In the genomic region with DNA sequence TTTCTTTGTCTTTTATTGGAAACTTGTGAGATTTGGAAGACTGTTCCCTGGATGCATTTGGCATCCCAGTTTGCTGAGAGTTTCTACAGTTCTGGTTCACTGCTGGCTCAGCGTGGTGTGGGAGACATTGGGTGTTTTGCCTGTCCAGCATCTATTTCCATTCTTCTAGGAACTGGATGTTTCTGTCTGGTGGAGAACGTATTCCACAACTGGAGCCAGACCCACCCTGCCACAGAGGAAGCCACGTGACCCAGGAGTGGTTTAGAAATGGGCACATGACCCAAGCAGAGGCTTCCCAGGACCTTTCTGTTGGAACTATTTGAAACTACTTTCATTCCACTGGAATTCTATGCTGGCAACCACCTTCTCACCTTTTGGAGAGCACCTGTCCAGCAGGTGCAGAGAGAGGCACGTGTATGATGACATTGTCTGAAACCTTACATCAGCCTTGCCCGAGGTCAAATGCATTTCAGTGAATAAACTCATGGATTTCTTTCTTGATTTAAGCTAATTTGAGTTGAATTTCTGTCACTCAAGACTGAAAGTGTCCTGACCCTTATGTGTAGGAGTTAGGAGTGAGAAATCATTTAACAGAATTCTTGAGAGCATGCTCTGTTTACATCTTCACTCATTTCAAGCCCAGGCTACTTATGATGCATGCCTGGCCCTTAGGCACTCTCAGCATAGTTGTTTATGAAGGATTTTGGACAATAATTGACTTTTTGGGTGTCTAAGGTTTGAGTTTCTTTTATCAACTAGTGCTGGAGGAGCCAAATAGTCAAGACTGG, we compare ENCODE assay signal across 1 cellular context.
TF ChIP-seq lines count a peak whose summit lies in the region.

No MANE protein-coding gene starts in this region.

TF ChIP-seq in K562, 482 proteins besides CTCF, POLR2A, EP300 and RAD21 (continued from another document):
- TF ChIP-seq, protein P1, sequence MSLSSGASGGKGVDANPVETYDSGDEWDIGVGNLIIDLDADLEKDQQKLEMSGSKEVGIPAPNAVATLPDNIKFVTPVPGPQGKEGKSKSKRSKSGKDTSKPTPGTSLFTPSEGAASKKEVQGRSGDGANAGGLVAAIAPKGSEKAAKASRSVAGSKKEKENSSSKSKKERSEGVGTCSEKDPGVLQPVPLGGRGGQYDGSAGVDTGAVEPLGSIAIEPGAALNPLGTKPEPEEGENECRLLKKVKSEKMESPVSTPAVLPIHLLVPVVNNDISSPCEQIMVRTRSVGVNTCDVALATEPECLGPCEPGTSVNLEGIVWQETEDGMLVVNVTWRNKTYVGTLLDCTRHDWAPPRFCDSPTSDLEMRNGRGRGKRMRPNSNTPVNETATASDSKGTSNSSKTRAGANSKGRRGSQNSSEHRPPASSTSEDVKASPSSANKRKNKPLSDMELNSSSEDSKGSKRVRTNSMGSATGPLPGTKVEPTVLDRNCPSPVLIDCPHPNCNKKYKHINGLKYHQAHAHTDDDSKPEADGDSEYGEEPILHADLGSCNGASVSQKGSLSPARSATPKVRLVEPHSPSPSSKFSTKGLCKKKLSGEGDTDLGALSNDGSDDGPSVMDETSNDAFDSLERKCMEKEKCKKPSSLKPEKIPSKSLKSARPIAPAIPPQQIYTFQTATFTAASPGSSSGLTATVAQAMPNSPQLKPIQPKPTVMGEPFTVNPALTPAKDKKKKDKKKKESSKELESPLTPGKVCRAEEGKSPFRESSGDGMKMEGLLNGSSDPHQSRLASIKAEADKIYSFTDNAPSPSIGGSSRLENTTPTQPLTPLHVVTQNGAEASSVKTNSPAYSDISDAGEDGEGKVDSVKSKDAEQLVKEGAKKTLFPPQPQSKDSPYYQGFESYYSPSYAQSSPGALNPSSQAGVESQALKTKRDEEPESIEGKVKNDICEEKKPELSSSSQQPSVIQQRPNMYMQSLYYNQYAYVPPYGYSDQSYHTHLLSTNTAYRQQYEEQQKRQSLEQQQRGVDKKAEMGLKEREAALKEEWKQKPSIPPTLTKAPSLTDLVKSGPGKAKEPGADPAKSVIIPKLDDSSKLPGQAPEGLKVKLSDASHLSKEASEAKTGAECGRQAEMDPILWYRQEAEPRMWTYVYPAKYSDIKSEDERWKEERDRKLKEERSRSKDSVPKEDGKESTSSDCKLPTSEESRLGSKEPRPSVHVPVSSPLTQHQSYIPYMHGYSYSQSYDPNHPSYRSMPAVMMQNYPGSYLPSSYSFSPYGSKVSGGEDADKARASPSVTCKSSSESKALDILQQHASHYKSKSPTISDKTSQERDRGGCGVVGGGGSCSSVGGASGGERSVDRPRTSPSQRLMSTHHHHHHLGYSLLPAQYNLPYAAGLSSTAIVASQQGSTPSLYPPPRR (CRISPR knock-in tag; IDR thresholded peaks at IDR 0.05; ENCODE audit: borderline replicate concordance): no peak
- TF ChIP-seq NELFE (IDR thresholded peaks at IDR 0.05; ENCODE audit: insufficient read depth, insufficient read length) (no peak), PCBP1 (IDR thresholded peaks at IDR 0.05; ENCODE audit: low read depth, low read length, poor library complexity, severe bottlenecking) (no peak), SMARCA4 (IDR thresholded peaks at IDR 0.05) (no peak), RBM39 (optimal IDR thresholded peaks at IDR 0.05; ENCODE audit: low read depth, low read length) (no peak), L3MBTL2 (IDR thresholded peaks at IDR 0.05) (peak; percentile 73)
- TF ChIP-seq, protein P2, sequence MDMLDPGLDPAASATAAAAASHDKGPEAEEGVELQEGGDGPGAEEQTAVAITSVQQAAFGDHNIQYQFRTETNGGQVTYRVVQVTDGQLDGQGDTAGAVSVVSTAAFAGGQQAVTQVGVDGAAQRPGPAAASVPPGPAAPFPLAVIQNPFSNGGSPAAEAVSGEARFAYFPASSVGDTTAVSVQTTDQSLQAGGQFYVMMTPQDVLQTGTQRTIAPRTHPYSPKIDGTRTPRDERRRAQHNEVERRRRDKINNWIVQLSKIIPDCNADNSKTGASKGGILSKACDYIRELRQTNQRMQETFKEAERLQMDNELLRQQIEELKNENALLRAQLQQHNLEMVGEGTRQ (CRISPR knock-in tag; IDR thresholded peaks at IDR 0.05): peak; percentile 35; the same call in 1 of the 2 replicates
- TF ChIP-seq, protein P3, sequence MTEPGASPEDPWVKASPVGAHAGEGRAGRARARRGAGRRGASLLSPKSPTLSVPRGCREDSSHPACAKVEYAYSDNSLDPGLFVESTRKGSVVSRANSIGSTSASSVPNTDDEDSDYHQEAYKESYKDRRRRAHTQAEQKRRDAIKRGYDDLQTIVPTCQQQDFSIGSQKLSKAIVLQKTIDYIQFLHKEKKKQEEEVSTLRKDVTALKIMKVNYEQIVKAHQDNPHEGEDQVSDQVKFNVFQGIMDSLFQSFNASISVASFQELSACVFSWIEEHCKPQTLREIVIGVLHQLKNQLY (CRISPR knock-in tag; conservative IDR thresholded peaks at IDR 0.05): no peak
- TF ChIP-seq, protein P4, sequence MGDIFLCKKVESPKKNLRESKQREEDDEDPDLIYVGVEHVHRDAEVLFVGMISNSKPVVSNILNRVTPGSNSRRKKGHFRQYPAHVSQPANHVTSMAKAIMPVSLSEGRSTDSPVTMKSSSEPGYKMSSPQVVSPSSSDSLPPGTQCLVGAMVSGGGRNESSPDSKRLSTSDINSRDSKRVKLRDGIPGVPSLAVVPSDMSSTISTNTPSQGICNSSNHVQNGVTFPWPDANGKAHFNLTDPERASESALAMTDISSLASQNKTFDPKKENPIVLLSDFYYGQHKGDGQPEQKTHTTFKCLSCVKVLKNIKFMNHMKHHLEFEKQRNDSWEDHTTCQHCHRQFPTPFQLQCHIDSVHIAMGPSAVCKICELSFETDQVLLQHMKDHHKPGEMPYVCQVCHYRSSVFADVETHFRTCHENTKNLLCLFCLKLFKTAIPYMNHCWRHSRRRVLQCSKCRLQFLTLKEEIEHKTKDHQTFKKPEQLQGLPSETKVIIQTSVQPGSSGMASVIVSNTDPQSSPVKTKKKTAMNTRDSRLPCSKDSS (IDR thresholded peaks at IDR 0.05; ENCODE audit: low read depth, partially characterized antibody): no peak
- TF ChIP-seq, protein P5, sequence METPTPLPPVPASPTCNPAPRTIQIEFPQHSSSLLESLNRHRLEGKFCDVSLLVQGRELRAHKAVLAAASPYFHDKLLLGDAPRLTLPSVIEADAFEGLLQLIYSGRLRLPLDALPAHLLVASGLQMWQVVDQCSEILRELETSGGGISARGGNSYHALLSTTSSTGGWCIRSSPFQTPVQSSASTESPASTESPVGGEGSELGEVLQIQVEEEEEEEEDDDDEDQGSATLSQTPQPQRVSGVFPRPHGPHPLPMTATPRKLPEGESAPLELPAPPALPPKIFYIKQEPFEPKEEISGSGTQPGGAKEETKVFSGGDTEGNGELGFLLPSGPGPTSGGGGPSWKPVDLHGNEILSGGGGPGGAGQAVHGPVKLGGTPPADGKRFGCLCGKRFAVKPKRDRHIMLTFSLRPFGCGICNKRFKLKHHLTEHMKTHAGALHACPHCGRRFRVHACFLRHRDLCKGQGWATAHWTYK (CRISPR knock-in tag; IDR thresholded peaks at IDR 0.05): no peak
- TF ChIP-seq, protein P6, sequence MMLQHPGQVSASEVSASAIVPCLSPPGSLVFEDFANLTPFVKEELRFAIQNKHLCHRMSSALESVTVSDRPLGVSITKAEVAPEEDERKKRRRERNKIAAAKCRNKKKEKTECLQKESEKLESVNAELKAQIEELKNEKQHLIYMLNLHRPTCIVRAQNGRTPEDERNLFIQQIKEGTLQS (IDR thresholded peaks at IDR 0.05): no peak
- TF ChIP-seq, protein P6 (CRISPR knock-in tag; conservative IDR thresholded peaks at IDR 0.05): no peak
